Comparison of ENCODE assay signal across 21 cellular contexts in genomic region chr9:114499528-114499927, GRCh38. TPM values are rescaled to one million over a fixed set of nuclear protein-coding genes. Genes with fewer than 3 reads are reported as not detected.
A peak's percentile ranks its signal among the peaks of the same experiment; 100 is the strongest.
DNase-seq lines count a peak whose midpoint lies in the region; ATAC-seq and TF ChIP-seq lines count a peak whose summit lies in the region.
"Had no signal": no experiment of that assay in that cellular context is flagged by ENCODE, and none has a peak within 500 bp of the region (broad histone marks: within the 10 kb centered on the region; RNA-seq: fewer than 3 reads in every experiment).

No MANE protein-coding gene starts in this region.

- H3K27ac ChIP-seq in left ventricle myocardium inferior (replicated peaks), result no peak overlapping the region
- H3K27ac ChIP-seq in upper lobe of right lung, result no peak overlapping the region
- H3K27ac ChIP-seq: A549 had no signal

- peaks cover 23% of the 10 kb centered on the region for H3K4me1 Mint-ChIP-seq in T-helper 17 cell

- no peak for ATAC-seq in T-helper 17 cell
- no peak for ATAC-seq in upper lobe of right lung
- ATAC-seq: A549 had no signal

- H3K36me3 ChIP-seq in left ventricle myocardium inferior (no peaks in the 10 kb centered on the region), upper lobe of right lung (no peaks in the 10 kb centered on the region)

- peaks cover 8% of the 10 kb centered on the region for H3K27me3 Mint-ChIP-seq in T-helper 17 cell
- H3K27me3 Mint-ChIP-seq: memory B cell had no signal

- peaks cover 2% of the 10 kb centered on the region for H3K36me3 Mint-ChIP-seq in T-helper 17 cell (ENCODE audit: low read depth)
- H3K36me3 Mint-ChIP-seq: memory B cell had no signal

- TF ChIP-seq CTCF in left ventricle myocardium inferior (IDR thresholded peaks at IDR 0.05; ENCODE audit: borderline replicate concordance) (no peak), upper lobe of right lung (IDR thresholded peaks at IDR 0.05) (no peak)

- intact Hi-C loops in left ventricle myocardium inferior (cut with micrococcal nuclease), result no loop called here
- intact Hi-C loops in upper lobe of right lung (cut with DNase I), result loop anchor here (10.0 kb wide), 1 partner anchor 155 kb away; the partner anchor contains the start of gene TEX53

- no peaks in the 10 kb centered on the region for H3K9me3 ChIP-seq in T-helper 17 cell (ENCODE audit: control insufficient read depth, low read length, poor library complexity, severe bottlenecking)
- H3K9me3 ChIP-seq in left ventricle myocardium inferior (replicated peaks), result no peaks in the 10 kb centered on the region
- H3K9me3 ChIP-seq in upper lobe of right lung, result no peaks in the 10 kb centered on the region
- H3K9me3 ChIP-seq: A549, Caco-2 had no signal

- H3K4me1 ChIP-seq in left ventricle myocardium inferior, result peaks cover 5% of the 10 kb centered on the region
- H3K4me1 ChIP-seq in upper lobe of right lung, result peaks cover 5% of the 10 kb centered on the region

- H3K4me3 ChIP-seq in left ventricle myocardium inferior (no peak overlapping the region), upper lobe of right lung (no peak overlapping the region)
- H3K4me3 ChIP-seq: A549, smooth muscle cell had no signal

- H3K27me3 ChIP-seq in left ventricle myocardium inferior (ENCODE audit: low read depth) (peaks cover 91% of the 10 kb centered on the region), upper lobe of right lung (peaks cover 4% of the 10 kb centered on the region)

- H3K4me3 Mint-ChIP-seq in T-helper 17 cell, result no peak overlapping the region
- H3K4me3 Mint-ChIP-seq: HFFc6; memory B cell; T-helper 1 cell treated with Interleukin-12 subunit alpha and Interleukin-12 subunit beta and Interleukin-4 antibody, amounts not matched to agents 30 μg/mL and 1 μg/mL, for 36 hours had no signal

- peak; percentile 48 for DNase-seq in NCI-H510A treated with DMSO at 0.1 percent for 48 hours (lab: John Stamatoyannopoulos, UW)
- DNase-seq in NCI-H510A (lab: John Stamatoyannopoulos, UW), result no peak
- no peak for DNase-seq in T-helper 17 cell
- DNase-seq in left kidney (ENCODE audit: low read depth, low spot score), result peak; percentile 74
- DNase-seq in left ventricle myocardium inferior, result no peak
- DNase-seq in upper lobe of right lung, result no peak
- DNase-seq in activated naive CD4-positive, alpha-beta T cell (lab: John Stamatoyannopoulos, UW), result no peak
- DNase-seq in iPS-NIHi7 (ENCODE audit: extremely low spot score), result no peak
- DNase-seq: activated CD4-positive, alpha-beta T cell treated with anti-CD3 and anti-CD28 coated beads for 1 hour; activated naive CD4-positive, alpha-beta T cell treated with anti-CD3 and anti-CD28 coated beads, Interleukin-2, amount 50 U/mL, for 16 hours; Caco-2; effector CD8-positive, alpha-beta T cell; HFFc6; NCI-H1048; NCI-H748 treated with DMSO at 0.1 percent for 48 hours; occipital lobe; stimulated activated naive CD4-positive, alpha-beta T cell treated with Interleukin-2 at 50 U/mL for 16 hours had no signal

- H3K27ac Mint-ChIP-seq in T-helper 17 cell, result peak overlapping the region; percentile 34
- H3K27ac Mint-ChIP-seq: HFFc6; memory B cell; T-helper 1 cell treated with Interleukin-12 subunit alpha and Interleukin-12 subunit beta and Interleukin-4 antibody, amounts not matched to agents 30 μg/mL and 1 μg/mL, for 36 hours had no signal

RNA-seq across cellular contexts. Expression of gene WHRN, which starts 5.7 kb away (rescaled TPM):
- 10 to 100 TPM; 18.2 to 32.6 TPM for total RNA-seq in T-helper 17 cell
- total RNA-seq in left ventricle myocardium inferior, result 0.80 TPM
- total RNA-seq in upper lobe of right lung, result 3.1 TPM

Comparison
In these comparisons a context has a peak if more than half of its experiments do, and no peak if none do; other contexts are left out.
1. DNase-seq: peak in NCI-H510A treated with DMSO at 0.1 percent for 48 hours (single experiment) and left kidney (single experiment); none in NCI-H510A (single experiment), T-helper 17 cell (0 of 3), left ventricle myocardium inferior (single experiment), upper lobe of right lung (single experiment), activated naive CD4-positive, alpha-beta T cell (0 of 4) and iPS-NIHi7 (single experiment).